In genomic region chr9:111860443-111860842, GRCh38 we compare ENCODE assay signal across 25 cellular contexts.
"Had no signal": no experiment of that assay in that cellular context is flagged by ENCODE, and none has a peak within 500 bp of the region (broad histone marks: within the 10 kb centered on the region; RNA-seq: fewer than 3 reads in every experiment).

No MANE protein-coding gene starts in this region.

- H3K27ac Mint-ChIP-seq: immature natural killer cell; mesothelial cell of epicardium; naive thymus-derived CD4-positive, alpha-beta T cell; natural killer cell treated with Interleukin-12 subunit alpha and Interleukin-12 subunit beta and Interleukin-15 and Interleukin-18, amount 100 ng/mL, for 72 hours; progenitor cell of endocrine pancreas; stimulated activated memory B cell treated with anti-CD40 and anti-IgM and Interleukin-4, amounts not matched to agents 10 μg/mL and 1 μg/mL and 100 μg/mL, for 72 hours; stimulated activated naive CD8-positive, alpha-beta T cell treated with anti-CD3 and anti-CD28 coated beads, Interleukin-15, amount 100 ng/mL, for 72 hours; type B pancreatic cell had no signal

- H3K27me3 Mint-ChIP-seq: progenitor cell of endocrine pancreas; stimulated activated memory B cell treated with anti-CD40 and anti-IgM and Interleukin-4, amounts not matched to agents 10 μg/mL and 1 μg/mL and 100 μg/mL, for 72 hours; stimulated activated naive CD8-positive, alpha-beta T cell treated with anti-CD3 and anti-CD28 coated beads, Interleukin-15, amount 100 ng/mL, for 72 hours; type B pancreatic cell had no signal

- H3K27ac ChIP-seq: left ventricle myocardium inferior, ovary, right atrium auricular region, right lobe of liver, tibial nerve, uterus had no signal

- H3K36me3 Mint-ChIP-seq: immature natural killer cell; natural killer cell treated with Interleukin-12 subunit alpha and Interleukin-12 subunit beta and Interleukin-15 and Interleukin-18, amount 100 ng/mL, for 72 hours had no signal

- DNase-seq: immature natural killer cell; kidney; left ventricle myocardium inferior; mesendoderm; naive thymus-derived CD4-positive, alpha-beta T cell; ovary; right lobe of liver; stimulated activated CD4-positive, alpha-beta T cell treated with anti-CD3 and anti-CD28 coated beads, Interleukin-1b, Interleukin-23, amount 100 ng/mL, for 48 hours; stimulated activated CD4-positive, alpha-beta T cell treated with anti-CD3 and anti-CD28 coated beads, Interleukin-2, amount 100 ng/mL, for 48 hours; stimulated activated CD4-positive, alpha-beta T cell treated with anti-CD3 and anti-CD28 coated beads, Interleukin-4, amount 100 ng/mL, for 4 hours; stimulated activated CD8-positive, alpha-beta memory T cell treated with anti-CD3 and anti-CD28 coated beads, Interleukin-4, amount 100 ng/mL, for 48 hours; stimulated activated naive CD4-positive, alpha-beta T cell treated with Interleukin-2 at 50 U/mL for 16 hours; stimulated activated naive CD8-positive, alpha-beta T cell treated with anti-CD3 and anti-CD28 coated beads, Interleukin-15, amount 100 ng/mL, for 72 hours; substantia nigra; uterus had no signal

- H3K4me3 Mint-ChIP-seq: immature natural killer cell; mesothelial cell of epicardium; naive thymus-derived CD4-positive, alpha-beta T cell; natural killer cell treated with Interleukin-12 subunit alpha and Interleukin-12 subunit beta and Interleukin-15 and Interleukin-18, amount 100 ng/mL, for 72 hours; stimulated activated memory B cell treated with anti-CD40 and anti-IgM and Interleukin-4, amounts not matched to agents 10 μg/mL and 1 μg/mL and 100 μg/mL, for 72 hours; stimulated activated naive CD8-positive, alpha-beta T cell treated with anti-CD3 and anti-CD28 coated beads, Interleukin-15, amount 100 ng/mL, for 72 hours; type B pancreatic cell had no signal

- H3K4me1 ChIP-seq: left ventricle myocardium inferior, right atrium auricular region, right lobe of liver, tibial nerve, uterus had no signal

- ATAC-seq: naive thymus-derived CD4-positive, alpha-beta T cell; natural killer cell treated with Interleukin-12 subunit alpha and Interleukin-12 subunit beta and Interleukin-15 and Interleukin-18, amount 100 ng/mL, for 72 hours; right lobe of liver; stimulated activated memory B cell treated with anti-CD40 and anti-IgM and Interleukin-4, amounts not matched to agents 10 μg/mL and 1 μg/mL and 100 μg/mL, for 72 hours; stimulated activated naive CD8-positive, alpha-beta T cell treated with anti-CD3 and anti-CD28 coated beads, Interleukin-15, amount 100 ng/mL, for 72 hours had no signal

- H3K4me2 ChIP-seq: smooth muscle cell had no signal

- FAIRE-seq: islet of Langerhans had no signal

- H3K4me1 Mint-ChIP-seq: immature natural killer cell; naive thymus-derived CD4-positive, alpha-beta T cell; stimulated activated memory B cell treated with anti-CD40 and anti-IgM and Interleukin-4, amounts not matched to agents 10 μg/mL and 1 μg/mL and 100 μg/mL, for 72 hours; stimulated activated naive CD8-positive, alpha-beta T cell treated with anti-CD3 and anti-CD28 coated beads, Interleukin-15, amount 100 ng/mL, for 72 hours had no signal

- H3K27me3 ChIP-seq: ovary, right atrium auricular region, right lobe of liver, tibial nerve, uterus had no signal

- H3K9me3 Mint-ChIP-seq: natural killer cell treated with Interleukin-12 subunit alpha and Interleukin-12 subunit beta and Interleukin-15 and Interleukin-18, amount 100 ng/mL, for 72 hours had no signal

- H3K4me3 ChIP-seq: left ventricle myocardium inferior, lung, ovary, right atrium auricular region, right lobe of liver, smooth muscle cell, tibial nerve, uterus had no signal

- H3K36me3 ChIP-seq: left ventricle myocardium inferior, ovary, right atrium auricular region, right lobe of liver, tibial nerve, uterus had no signal

- H3K9me3 ChIP-seq: ovary, right lobe of liver, uterus had no signal
